ENCODE assay signal across 8 cellular contexts in the genomic region with DNA sequence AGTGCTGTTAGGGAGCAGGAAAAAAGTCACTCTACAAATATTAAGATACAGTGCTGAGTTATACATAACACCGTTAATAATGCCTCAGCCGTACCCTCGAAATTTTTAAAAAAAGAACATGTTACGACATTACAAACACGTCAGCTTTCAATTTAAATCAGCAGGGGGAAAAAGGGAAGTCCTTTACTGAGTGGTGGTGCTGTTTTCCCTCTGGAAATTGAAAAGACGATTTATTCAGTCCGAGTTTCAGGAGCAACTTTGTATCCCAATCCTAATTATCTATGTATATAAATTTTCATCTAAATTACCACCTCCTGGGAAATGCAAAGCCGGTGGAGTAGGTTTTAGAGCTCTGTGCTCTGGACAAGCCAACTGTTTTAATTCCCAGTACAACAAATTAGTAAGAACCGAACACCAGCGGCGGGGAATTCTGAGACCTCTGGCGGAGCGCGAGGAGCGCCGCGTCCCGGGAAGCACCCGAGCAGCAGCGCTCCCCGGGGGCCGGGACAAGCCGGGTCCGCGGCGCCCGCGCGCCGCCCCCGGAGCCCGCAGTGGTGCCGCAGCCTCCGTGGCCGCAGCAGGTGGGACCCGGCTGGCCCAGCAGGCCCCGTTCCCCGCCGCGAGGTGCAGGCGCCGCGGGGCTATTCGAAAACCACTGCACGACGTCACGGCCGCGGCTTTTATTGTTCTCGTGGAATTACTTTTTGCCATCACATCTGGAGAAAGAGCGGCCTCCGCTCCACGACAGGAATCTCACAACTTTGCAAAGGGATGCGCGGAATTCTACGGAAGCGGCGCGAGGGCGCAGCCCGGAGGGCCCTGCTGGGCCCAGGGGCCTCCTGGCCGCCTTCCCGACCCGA. TPM values are rescaled to one million over a fixed set of nuclear protein-coding genes. Genes with fewer than 3 reads are reported as not detected.
DNase-seq lines count a peak whose midpoint lies in the region; ATAC-seq, FAIRE-seq and TF ChIP-seq lines count a peak whose summit lies in the region.

No MANE protein-coding gene starts in this region.

- intact Hi-C loops in Caco-2 (cut with micrococcal nuclease; ENCODE audit: unreplicated experiment): loop anchor here (1.0 to 5.0 kb wide), 5 partner anchors 290 to 1014 kb away; a partner anchor contains a TSS

- no TSS peak for BruUV-seq in Caco-2 (replicated peaks; lab: Mats Ljungman, UMichigan)

- POLR2A ChIA-PET in Caco-2 (lab: Charles Lee): interaction anchor here (0.6 kb wide), 1 partner anchor 1022 kb away, joined by 6 read pairs; no protein-coding TSS in a partner anchor
- POLR2A ChIA-PET in T-cell (lab: Charles Lee): no interaction called here

- H3K4me2 ChIP-seq in keratinocyte (ENCODE audit: control insufficient read depth, extremely low read depth, insufficient read depth, low read depth, low read length): peak overlapping the region; percentile 89

- H3K4me1 Mint-ChIP-seq in Caco-2 (ENCODE audit: low read depth, unreplicated experiment): peaks cover 22% of the 10 kb centered on the region
- peaks cover 15 to 22% (median 19%) of the 10 kb centered on the region in 3 donors for H3K4me1 Mint-ChIP-seq in T-cell

- H3K27me3 Mint-ChIP-seq in Caco-2 (ENCODE audit: insufficient read depth, unreplicated experiment): no peaks in the 10 kb centered on the region
- peaks cover 19 to 22% of the 10 kb centered on the region in 2 donors for H3K27me3 Mint-ChIP-seq in T-cell

- H3K9ac ChIP-seq in keratinocyte (ENCODE audit: control insufficient read depth, extremely low read depth, insufficient read depth, low read length): peak overlapping the region; percentile 78

- H2AFZ ChIP-seq in keratinocyte (ENCODE audit: control insufficient read depth, low read length): peak overlapping the region; percentile 65

- no peaks in the 10 kb centered on the region for H3K9me3 Mint-ChIP-seq in Caco-2 (ENCODE audit: unreplicated experiment)
- H3K9me3 Mint-ChIP-seq in T-cell: no peaks in the 10 kb centered on the region

- H3K36me3 Mint-ChIP-seq in Caco-2 (ENCODE audit: insufficient read depth, unreplicated experiment) (peaks cover 8% of the 10 kb centered on the region), T-cell (no peaks in the 10 kb centered on the region)

- FAIRE-seq in keratinocyte (lab: Jason Lieb, UNC): no peak

- TF ChIP-seq CTCF in Caco-2 (IDR thresholded peaks at IDR 0.05; ENCODE audit: insufficient read depth in 1 of 2, low read depth in 1 of 2, low read length in 1 of 2, severe bottlenecking in 1 of 2, unreplicated experiment in 1 of 2): no peak
- peak in 1 of 3 experiments; percentile 0 for TF ChIP-seq CTCF in keratinocyte (optimal IDR thresholded peaks at IDR 0.05 in 1 of 3, IDR thresholded peaks at IDR 0.05 in 1 of 3, conservative IDR thresholded peaks at IDR 0.05 in 1 of 3; ENCODE audit: extremely low read depth in 1 of 3, insufficient read depth in 2 of 3, low read length in 3 of 3)

- no peaks in the 10 kb centered on the region for H4K20me1 ChIP-seq in keratinocyte (ENCODE audit: control insufficient read depth, extremely low read depth, insufficient read depth, low read length)

- peak overlapping the region; percentile 79 for H3K4me3 Mint-ChIP-seq in Caco-2 (ENCODE audit: unreplicated experiment)
- peak overlapping the region; percentile 71 to 84 (median 83) for H3K4me3 Mint-ChIP-seq in T-cell

- ATAC-seq in GM19467 (IDR thresholded peaks at IDR 0.05; ENCODE audit: unreplicated experiment): peak; percentile 11
- peak; percentile 1 to 3 (median 2) for ATAC-seq in T-cell (replicated peaks in 1 of 4)

- H3K4me1 ChIP-seq in Caco-2 (no peaks in the 10 kb centered on the region), keratinocyte (ENCODE audit: control insufficient read depth, extremely low read depth, insufficient read depth, low read length) (peaks cover 36% of the 10 kb centered on the region)

- H3K27ac Mint-ChIP-seq in Caco-2 (ENCODE audit: unreplicated experiment): no peak overlapping the region
- H3K27ac Mint-ChIP-seq in T-cell: peak overlapping the region in 1 of 2 donors; percentile 53

- peaks cover 4% of the 10 kb centered on the region for H3K9me1 ChIP-seq in keratinocyte (ENCODE audit: control insufficient read depth, extremely low read depth, insufficient read depth, low read length)

- peak in 1 of 2 experiments; percentile 29 for DNase-seq in Caco-2
- peak; percentile 37 for DNase-seq in HuH-7.5 (ENCODE audit: low spot score)
- DNase-seq in T-cell: peak in 10 of 34 experiments; percentile 1 to 25 (median 14)
- peak; percentile 13 for DNase-seq in central memory CD4-positive, alpha-beta T cell
- no peak for DNase-seq in keratinocyte (ENCODE audit: low read depth, low spot score)
- peak; percentile 17 for DNase-seq in stimulated activated CD4-positive, alpha-beta T cell treated with anti-CD3 and anti-CD28 coated beads, Interleukin-1b, Interleukin-23, amount 100 ng/mL, for 48 hours
- DNase-seq in NCI-H1436 treated with DMSO at 0.1 percent for 48 hours (lab: John Stamatoyannopoulos, UW): no peak

- no peaks in the 10 kb centered on the region for H3K9me3 ChIP-seq in Caco-2
- no peaks in the 10 kb centered on the region for H3K9me3 ChIP-seq in keratinocyte (ENCODE audit: control insufficient read depth, low read depth, low read length)

- no peaks in the 10 kb centered on the region for H3K27me3 ChIP-seq in Caco-2 (replicated peaks; ENCODE audit: control insufficient read depth, insufficient read depth, low read length)
- no peaks in the 10 kb centered on the region for H3K27me3 ChIP-seq in keratinocyte (ENCODE audit: control insufficient read depth, extremely low read depth, insufficient read depth, low read length)

- no peaks in the 10 kb centered on the region for H3K36me3 ChIP-seq in Caco-2 (ENCODE audit: control insufficient read depth, insufficient read depth, low read length)
- H3K36me3 ChIP-seq in keratinocyte (ENCODE audit: control insufficient read depth in 2 of 2, extremely low read depth in 1 of 2, insufficient read depth in 2 of 2, low read length in 2 of 2): no peaks in the 10 kb centered on the region

- peak overlapping the region; percentile 71 for H3K27ac ChIP-seq in keratinocyte (ENCODE audit: control insufficient read depth, insufficient read depth, low read length)

- CTCF ChIA-PET in Caco-2 (lab: Charles Lee) (interaction anchor here (0.6 to 1.7 kb wide), 6 partner anchors 9 to 912 kb away, joined by 3 to 13 read pairs (median 3); no protein-coding TSS in a partner anchor), T-cell (lab: Charles Lee) (interaction anchor here (0.6 to 3.0 kb wide), 16 partner anchors 19 to 1488 kb away, joined by 3 to 18 read pairs (median 5); a partner anchor contains a TSS)

- dilution Hi-C loops in keratinocyte (cut with MboI; ENCODE audit: extremely low pct_ligation_motif_present, low sequenced_read_pairs): no loop called here

- peak overlapping the region; percentile 79 for H3K4me3 ChIP-seq in Caco-2 (ENCODE audit: low read depth, low read length)
- H3K4me3 ChIP-seq in keratinocyte (ENCODE audit: control insufficient read depth in 2 of 3, extremely low read depth in 1 of 3, insufficient read depth in 2 of 3, low read depth in 1 of 3, low read length in 3 of 3): peak overlapping the region; percentile 66 to 84 (median 68)

- peaks cover 51% of the 10 kb centered on the region for H3K79me2 ChIP-seq in keratinocyte (ENCODE audit: control insufficient read depth, insufficient read depth, low read length)

RNA-seq across cellular contexts. Expression of a gene that starts 1.0 kb away (rescaled TPM):
- total RNA-seq in Caco-2 (2022): 35.4 and 41.2 TPM in 2 replicates
- total RNA-seq in T-cell: 1 to 10 TPM; 1.4 to 4.1 (median 2.1) TPM
- 42.6 to 74.4 TPM (median 69.5 TPM) in 3 replicates for polyA plus RNA-seq in keratinocyte
- polyA plus RNA-seq in keratinocyte (2011; ENCODE audit: low read depth): 14.8 TPM
- 44.1 and 62.6 TPM in 2 replicates for polyA plus RNA-seq in keratinocyte (2011; cell fraction: cytosol; rRNA removed)
- 48.3 and 50.3 TPM in 2 replicates for polyA plus RNA-seq in keratinocyte (2011; cell fraction: nucleus; rRNA removed)
- 13.0 and 37.9 TPM in 2 replicates for polyA plus RNA-seq in keratinocyte (2012; ENCODE audit: low replicate concordance)
- polyA minus RNA-seq in keratinocyte: 28.6 to 54.2 TPM (median 47.4 TPM) in 3 replicates
- polyA minus RNA-seq in keratinocyte (2011; cell fraction: cytosol; rRNA and poly(A)+ RNA removed): 33.2 TPM
- 19.5 and 37.2 TPM in 2 replicates for polyA minus RNA-seq in keratinocyte (2011; cell fraction: nucleus; rRNA and poly(A)+ RNA removed)

Comparison
In these comparisons a context has a peak if more than half of its experiments do, and no peak if none do; other contexts are left out.
1. DNase-seq: peak in HuH-7.5 (single experiment), central memory CD4-positive, alpha-beta T cell (single experiment) and stimulated activated CD4-positive, alpha-beta T cell treated with anti-CD3 and anti-CD28 coated beads, Interleukin-1b, Interleukin-23, amount 100 ng/mL, for 48 hours (single experiment); none in keratinocyte (single experiment) and NCI-H1436 treated with DMSO at 0.1 percent for 48 hours (single experiment).